16 cellular contexts compared by ENCODE assay signal in genomic region chr7:47383696-47384445, GRCh38.
"Had no signal": no experiment of that assay in that cellular context is flagged by ENCODE, and none has a peak within 500 bp of the region (broad histone marks: within the 10 kb centered on the region; RNA-seq: fewer than 3 reads in every experiment).

No MANE protein-coding gene starts in this region.

- H3K36me3 ChIP-seq: colonic mucosa, esophagus muscularis mucosa had no signal

- H3K9me3 ChIP-seq: colonic mucosa, esophagus muscularis mucosa, left lung, SJSA1, testis had no signal

- H3K4me1 Mint-ChIP-seq: activated T-helper 17 cell treated with anti-CD3 and anti-CD28 coated beads, Interleukin-2, amount 50 U/mL, for 72 hours had no signal

- FAIRE-seq: kidney had no signal

- H3K4me3 Mint-ChIP-seq: activated T-helper 17 cell treated with anti-CD3 and anti-CD28 coated beads, Interleukin-2, amount 50 U/mL, for 72 hours; natural killer cell treated with Interleukin-12 subunit alpha and Interleukin-12 subunit beta and Interleukin-15 and Interleukin-18, amount 100 ng/mL, for 72 hours; stimulated activated naive CD8-positive, alpha-beta T cell treated with anti-CD3 and anti-CD28 coated beads, Interleukin-15, Interleukin-2, amounts not matched to agents 100 ng/mL and 50 ng/mL, for 24 hours had no signal

- H3K4me1 ChIP-seq: colonic mucosa had no signal

- DNase-seq: activated naive CD4-positive, alpha-beta T cell treated with anti-CD3 and anti-CD28 coated beads, Interleukin-2, amount 50 U/mL, for 16 hours; activated T-cell treated with anti-CD3 and anti-CD28 coated beads for 4 hours; colonic mucosa; hippocampal formation; kidney; left lung; mammary epithelial cell; occipital lobe; testis had no signal

- H3K27ac ChIP-seq: colonic mucosa, esophagus muscularis mucosa, left lung, testis had no signal

- H3K36me3 Mint-ChIP-seq: natural killer cell treated with Interleukin-12 subunit alpha and Interleukin-12 subunit beta and Interleukin-15 and Interleukin-18, amount 100 ng/mL, for 72 hours had no signal

- H3K4me3 ChIP-seq: colonic mucosa, esophagus muscularis mucosa, left lung, SJSA1, testis had no signal

- H3K27ac Mint-ChIP-seq: activated T-helper 17 cell treated with anti-CD3 and anti-CD28 coated beads, Interleukin-2, amount 50 U/mL, for 72 hours; natural killer cell treated with Interleukin-12 subunit alpha and Interleukin-12 subunit beta and Interleukin-15 and Interleukin-18, amount 100 ng/mL, for 72 hours; progenitor cell of endocrine pancreas; stimulated activated naive CD8-positive, alpha-beta T cell treated with anti-CD3 and anti-CD28 coated beads, Interleukin-15, Interleukin-2, amounts not matched to agents 100 ng/mL and 50 ng/mL, for 24 hours had no signal

- H3K27me3 ChIP-seq: colonic mucosa, esophagus muscularis mucosa, left lung, SJSA1, testis had no signal

- H3K9me3 Mint-ChIP-seq: natural killer cell treated with Interleukin-12 subunit alpha and Interleukin-12 subunit beta and Interleukin-15 and Interleukin-18, amount 100 ng/mL, for 72 hours; stimulated activated naive CD8-positive, alpha-beta T cell treated with anti-CD3 and anti-CD28 coated beads, Interleukin-15, Interleukin-2, amounts not matched to agents 100 ng/mL and 50 ng/mL, for 24 hours had no signal

- ATAC-seq: activated CD4-positive, CD25-positive, alpha-beta regulatory T cell treated with anti-CD3 and anti-CD28 coated beads, Interleukin-2, amount 50 U/mL, for 24 hours; activated T-helper 17 cell treated with anti-CD3 and anti-CD28 coated beads, Interleukin-2, amount 50 U/mL, for 72 hours; left lung had no signal

- H3K27me3 Mint-ChIP-seq: activated T-helper 17 cell treated with anti-CD3 and anti-CD28 coated beads, Interleukin-2, amount 50 U/mL, for 72 hours; progenitor cell of endocrine pancreas had no signal
